1 cellular context compared by ENCODE assay signal in genomic region chr17:82230627-82231311, GRCh38.
A peak's percentile ranks its signal among the peaks of the same experiment; 100 is the strongest.
TF ChIP-seq lines count a peak whose summit lies in the region.

No MANE protein-coding gene starts in this region.

TF ChIP-seq in HepG2, 621 proteins besides CTCF, POLR2A, EP300 and RAD21 (continued from another document and continues in another):
- TF ChIP-seq, protein P1, sequence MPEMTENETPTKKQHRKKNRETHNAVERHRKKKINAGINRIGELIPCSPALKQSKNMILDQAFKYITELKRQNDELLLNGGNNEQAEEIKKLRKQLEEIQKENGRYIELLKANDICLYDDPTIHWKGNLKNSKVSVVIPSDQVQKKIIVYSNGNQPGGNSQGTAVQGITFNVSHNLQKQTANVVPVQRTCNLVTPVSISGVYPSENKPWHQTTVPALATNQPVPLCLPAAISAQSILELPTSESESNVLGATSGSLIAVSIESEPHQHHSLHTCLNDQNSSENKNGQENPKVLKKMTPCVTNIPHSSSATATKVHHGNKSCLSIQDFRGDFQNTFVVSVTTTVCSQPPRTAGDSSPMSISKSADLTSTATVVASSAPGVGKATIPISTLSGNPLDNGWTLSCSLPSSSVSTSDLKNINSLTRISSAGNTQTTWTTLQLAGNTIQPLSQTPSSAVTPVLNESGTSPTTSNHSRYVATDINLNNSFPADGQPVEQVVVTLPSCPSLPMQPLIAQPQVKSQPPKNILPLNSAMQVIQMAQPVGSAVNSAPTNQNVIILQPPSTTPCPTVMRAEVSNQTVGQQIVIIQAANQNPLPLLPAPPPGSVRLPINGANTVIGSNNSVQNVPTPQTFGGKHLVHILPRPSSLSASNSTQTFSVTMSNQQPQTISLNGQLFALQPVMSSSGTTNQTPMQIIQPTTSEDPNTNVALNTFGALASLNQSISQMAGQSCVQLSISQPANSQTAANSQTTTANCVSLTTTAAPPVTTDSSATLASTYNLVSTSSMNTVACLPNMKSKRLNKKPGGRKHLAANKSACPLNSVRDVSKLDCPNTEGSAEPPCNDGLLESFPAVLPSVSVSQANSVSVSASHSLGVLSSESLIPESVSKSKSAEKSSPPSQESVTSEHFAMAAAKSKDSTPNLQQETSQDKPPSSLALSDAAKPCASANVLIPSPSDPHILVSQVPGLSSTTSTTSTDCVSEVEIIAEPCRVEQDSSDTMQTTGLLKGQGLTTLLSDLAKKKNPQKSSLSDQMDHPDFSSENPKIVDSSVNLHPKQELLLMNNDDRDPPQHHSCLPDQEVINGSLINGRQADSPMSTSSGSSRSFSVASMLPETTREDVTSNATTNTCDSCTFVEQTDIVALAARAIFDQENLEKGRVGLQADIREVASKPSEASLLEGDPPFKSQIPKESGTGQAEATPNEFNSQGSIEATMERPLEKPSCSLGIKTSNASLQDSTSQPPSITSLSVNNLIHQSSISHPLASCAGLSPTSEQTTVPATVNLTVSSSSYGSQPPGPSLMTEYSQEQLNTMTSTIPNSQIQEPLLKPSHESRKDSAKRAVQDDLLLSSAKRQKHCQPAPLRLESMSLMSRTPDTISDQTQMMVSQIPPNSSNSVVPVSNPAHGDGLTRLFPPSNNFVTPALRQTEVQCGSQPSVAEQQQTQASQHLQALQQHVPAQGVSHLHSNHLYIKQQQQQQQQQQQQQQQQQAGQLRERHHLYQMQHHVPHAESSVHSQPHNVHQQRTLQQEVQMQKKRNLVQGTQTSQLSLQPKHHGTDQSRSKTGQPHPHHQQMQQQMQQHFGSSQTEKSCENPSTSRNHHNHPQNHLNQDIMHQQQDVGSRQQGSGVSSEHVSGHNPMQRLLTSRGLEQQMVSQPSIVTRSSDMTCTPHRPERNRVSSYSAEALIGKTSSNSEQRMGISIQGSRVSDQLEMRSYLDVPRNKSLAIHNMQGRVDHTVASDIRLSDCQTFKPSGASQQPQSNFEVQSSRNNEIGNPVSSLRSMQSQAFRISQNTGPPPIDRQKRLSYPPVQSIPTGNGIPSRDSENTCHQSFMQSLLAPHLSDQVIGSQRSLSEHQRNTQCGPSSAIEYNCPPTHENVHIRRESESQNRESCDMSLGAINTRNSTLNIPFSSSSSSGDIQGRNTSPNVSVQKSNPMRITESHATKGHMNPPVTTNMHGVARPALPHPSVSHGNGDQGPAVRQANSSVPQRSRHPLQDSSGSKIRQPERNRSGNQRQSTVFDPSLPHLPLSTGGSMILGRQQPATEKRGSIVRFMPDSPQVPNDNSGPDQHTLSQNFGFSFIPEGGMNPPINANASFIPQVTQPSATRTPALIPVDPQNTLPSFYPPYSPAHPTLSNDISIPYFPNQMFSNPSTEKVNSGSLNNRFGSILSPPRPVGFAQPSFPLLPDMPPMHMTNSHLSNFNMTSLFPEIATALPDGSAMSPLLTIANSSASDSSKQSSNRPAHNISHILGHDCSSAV (CRISPR knock-in tag; IDR thresholded peaks at IDR 0.05; ENCODE audit: borderline replicate concordance), result no peak; the same call in 1 of the 2 replicates
- TF ChIP-seq, protein P2, sequence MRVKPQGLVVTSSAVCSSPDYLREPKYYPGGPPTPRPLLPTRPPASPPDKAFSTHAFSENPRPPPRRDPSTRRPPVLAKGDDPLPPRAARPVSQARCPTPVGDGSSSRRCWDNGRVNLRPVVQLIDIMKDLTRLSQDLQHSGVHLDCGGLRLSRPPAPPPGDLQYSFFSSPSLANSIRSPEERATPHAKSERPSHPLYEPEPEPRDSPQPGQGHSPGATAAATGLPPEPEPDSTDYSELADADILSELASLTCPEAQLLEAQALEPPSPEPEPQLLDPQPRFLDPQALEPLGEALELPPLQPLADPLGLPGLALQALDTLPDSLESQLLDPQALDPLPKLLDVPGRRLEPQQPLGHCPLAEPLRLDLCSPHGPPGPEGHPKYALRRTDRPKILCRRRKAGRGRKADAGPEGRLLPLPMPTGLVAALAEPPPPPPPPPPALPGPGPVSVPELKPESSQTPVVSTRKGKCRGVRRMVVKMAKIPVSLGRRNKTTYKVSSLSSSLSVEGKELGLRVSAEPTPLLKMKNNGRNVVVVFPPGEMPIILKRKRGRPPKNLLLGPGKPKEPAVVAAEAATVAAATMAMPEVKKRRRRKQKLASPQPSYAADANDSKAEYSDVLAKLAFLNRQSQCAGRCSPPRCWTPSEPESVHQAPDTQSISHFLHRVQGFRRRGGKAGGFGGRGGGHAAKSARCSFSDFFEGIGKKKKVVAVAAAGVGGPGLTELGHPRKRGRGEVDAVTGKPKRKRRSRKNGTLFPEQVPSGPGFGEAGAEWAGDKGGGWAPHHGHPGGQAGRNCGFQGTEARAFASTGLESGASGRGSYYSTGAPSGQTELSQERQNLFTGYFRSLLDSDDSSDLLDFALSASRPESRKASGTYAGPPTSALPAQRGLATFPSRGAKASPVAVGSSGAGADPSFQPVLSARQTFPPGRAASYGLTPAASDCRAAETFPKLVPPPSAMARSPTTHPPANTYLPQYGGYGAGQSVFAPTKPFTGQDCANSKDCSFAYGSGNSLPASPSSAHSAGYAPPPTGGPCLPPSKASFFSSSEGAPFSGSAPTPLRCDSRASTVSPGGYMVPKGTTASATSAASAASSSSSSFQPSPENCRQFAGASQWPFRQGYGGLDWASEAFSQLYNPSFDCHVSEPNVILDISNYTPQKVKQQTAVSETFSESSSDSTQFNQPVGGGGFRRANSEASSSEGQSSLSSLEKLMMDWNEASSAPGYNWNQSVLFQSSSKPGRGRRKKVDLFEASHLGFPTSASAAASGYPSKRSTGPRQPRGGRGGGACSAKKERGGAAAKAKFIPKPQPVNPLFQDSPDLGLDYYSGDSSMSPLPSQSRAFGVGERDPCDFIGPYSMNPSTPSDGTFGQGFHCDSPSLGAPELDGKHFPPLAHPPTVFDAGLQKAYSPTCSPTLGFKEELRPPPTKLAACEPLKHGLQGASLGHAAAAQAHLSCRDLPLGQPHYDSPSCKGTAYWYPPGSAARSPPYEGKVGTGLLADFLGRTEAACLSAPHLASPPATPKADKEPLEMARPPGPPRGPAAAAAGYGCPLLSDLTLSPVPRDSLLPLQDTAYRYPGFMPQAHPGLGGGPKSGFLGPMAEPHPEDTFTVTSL (CRISPR knock-in tag; IDR thresholded peaks at IDR 0.05; ENCODE audit: borderline replicate concordance), result peak; percentile 62; the same call in 1 of the 2 replicates
- TF ChIP-seq ZNF501 (CRISPR knock-in tag; IDR thresholded peaks at IDR 0.05), result peak; percentile 97
- peak; percentile 94 for TF ChIP-seq ZNF343 (CRISPR knock-in tag; IDR thresholded peaks at IDR 0.05)
- no peak; the same call in 1 of the 2 replicates for TF ChIP-seq NFIB (CRISPR knock-in tag; IDR thresholded peaks at IDR 0.05; ENCODE audit: borderline replicate concordance)
- TF ChIP-seq, protein P3, sequence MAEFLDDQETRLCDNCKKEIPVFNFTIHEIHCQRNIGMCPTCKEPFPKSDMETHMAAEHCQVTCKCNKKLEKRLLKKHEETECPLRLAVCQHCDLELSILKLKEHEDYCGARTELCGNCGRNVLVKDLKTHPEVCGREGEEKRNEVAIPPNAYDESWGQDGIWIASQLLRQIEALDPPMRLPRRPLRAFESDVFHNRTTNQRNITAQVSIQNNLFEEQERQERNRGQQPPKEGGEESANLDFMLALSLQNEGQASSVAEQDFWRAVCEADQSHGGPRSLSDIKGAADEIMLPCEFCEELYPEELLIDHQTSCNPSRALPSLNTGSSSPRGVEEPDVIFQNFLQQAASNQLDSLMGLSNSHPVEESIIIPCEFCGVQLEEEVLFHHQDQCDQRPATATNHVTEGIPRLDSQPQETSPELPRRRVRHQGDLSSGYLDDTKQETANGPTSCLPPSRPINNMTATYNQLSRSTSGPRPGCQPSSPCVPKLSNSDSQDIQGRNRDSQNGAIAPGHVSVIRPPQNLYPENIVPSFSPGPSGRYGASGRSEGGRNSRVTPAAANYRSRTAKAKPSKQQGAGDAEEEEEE (CRISPR knock-in tag; IDR thresholded peaks at IDR 0.05; ENCODE audit: borderline replicate concordance), result no peak
- peak; percentile 80 for TF ChIP-seq ZNF12 (CRISPR knock-in tag; IDR thresholded peaks at IDR 0.05)
- TF ChIP-seq DMAP1 (CRISPR knock-in tag; IDR thresholded peaks at IDR 0.05), result peak; percentile 50; the same call in 1 of the 2 replicates
- TF ChIP-seq KDM2A (CRISPR knock-in tag; IDR thresholded peaks at IDR 0.05; ENCODE audit: borderline replicate concordance, low read depth), result peak; percentile 76
- TF ChIP-seq CEBPG (CRISPR knock-in tag; IDR thresholded peaks at IDR 0.05), result peak; percentile 57
- TF ChIP-seq, protein P4, sequence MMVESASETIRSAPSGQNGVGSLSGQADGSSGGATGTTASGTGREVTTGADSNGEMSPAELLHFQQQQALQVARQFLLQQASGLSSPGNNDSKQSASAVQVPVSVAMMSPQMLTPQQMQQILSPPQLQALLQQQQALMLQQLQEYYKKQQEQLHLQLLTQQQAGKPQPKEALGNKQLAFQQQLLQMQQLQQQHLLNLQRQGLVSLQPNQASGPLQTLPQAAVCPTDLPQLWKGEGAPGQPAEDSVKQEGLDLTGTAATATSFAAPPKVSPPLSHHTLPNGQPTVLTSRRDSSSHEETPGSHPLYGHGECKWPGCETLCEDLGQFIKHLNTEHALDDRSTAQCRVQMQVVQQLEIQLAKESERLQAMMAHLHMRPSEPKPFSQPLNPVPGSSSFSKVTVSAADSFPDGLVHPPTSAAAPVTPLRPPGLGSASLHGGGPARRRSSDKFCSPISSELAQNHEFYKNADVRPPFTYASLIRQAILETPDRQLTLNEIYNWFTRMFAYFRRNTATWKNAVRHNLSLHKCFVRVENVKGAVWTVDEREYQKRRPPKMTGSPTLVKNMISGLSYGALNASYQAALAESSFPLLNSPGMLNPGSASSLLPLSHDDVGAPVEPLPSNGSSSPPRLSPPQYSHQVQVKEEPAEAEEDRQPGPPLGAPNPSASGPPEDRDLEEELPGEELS (CRISPR knock-in tag; IDR thresholded peaks at IDR 0.05), result peak; percentile 83; the same call in 1 of the 2 replicates
- TF ChIP-seq PHF21A (CRISPR knock-in tag; IDR thresholded peaks at IDR 0.05), result peak; percentile 88
- peak; percentile 80 for TF ChIP-seq ZNF124 (CRISPR knock-in tag; IDR thresholded peaks at IDR 0.05)
- TF ChIP-seq HDAC1 (CRISPR knock-in tag; IDR thresholded peaks at IDR 0.05), result peak; percentile 94
- TF ChIP-seq NFRKB (IDR thresholded peaks at IDR 0.05), result no peak
- TF ChIP-seq GTF3A (CRISPR knock-in tag; conservative IDR thresholded peaks at IDR 0.05), result peak; percentile 93
- TF ChIP-seq NRL (CRISPR knock-in tag; IDR thresholded peaks at IDR 0.05; ENCODE audit: borderline replicate concordance), result peak; percentile 87; the same call in 1 of the 2 replicates
- peak; percentile 72; the same call in 1 of the 2 replicates for TF ChIP-seq FOXJ3 (CRISPR knock-in tag; IDR thresholded peaks at IDR 0.05; ENCODE audit: borderline replicate concordance)
- peak; percentile 87; the same call in 1 of the 2 replicates for TF ChIP-seq CENPBD1 (CRISPR knock-in tag; IDR thresholded peaks at IDR 0.05; ENCODE audit: borderline replicate concordance, low read depth)
- peak; percentile 90 for TF ChIP-seq SRY (CRISPR knock-in tag; IDR thresholded peaks at IDR 0.05)
- TF ChIP-seq ZNF646 (CRISPR knock-in tag; IDR thresholded peaks at IDR 0.05), result peak; percentile 26
- TF ChIP-seq ZFP90 (CRISPR knock-in tag; IDR thresholded peaks at IDR 0.05; ENCODE audit: borderline replicate concordance), result peak; percentile 92; the same call in 1 of the 2 replicates
- TF ChIP-seq ZNF775 (CRISPR knock-in tag; IDR thresholded peaks at IDR 0.05; ENCODE audit: borderline replicate concordance), result peak; percentile 83; the same call in 1 of the 2 replicates
- peak; percentile 80 for TF ChIP-seq THAP11 (CRISPR knock-in tag; IDR thresholded peaks at IDR 0.05)
- TF ChIP-seq RFX3 (CRISPR knock-in tag; IDR thresholded peaks at IDR 0.05), result peak; percentile 6; the same call in 1 of the 2 replicates
- no peak for TF ChIP-seq FOXP1 (IDR thresholded peaks at IDR 0.05)
- peak; percentile 32; the same call in 1 of the 2 replicates for TF ChIP-seq FOXP1 (CRISPR knock-in tag; IDR thresholded peaks at IDR 0.05)
- TF ChIP-seq SMYD3 (CRISPR knock-in tag; IDR thresholded peaks at IDR 0.05), result peak; percentile 98
